In the genomic region with DNA sequence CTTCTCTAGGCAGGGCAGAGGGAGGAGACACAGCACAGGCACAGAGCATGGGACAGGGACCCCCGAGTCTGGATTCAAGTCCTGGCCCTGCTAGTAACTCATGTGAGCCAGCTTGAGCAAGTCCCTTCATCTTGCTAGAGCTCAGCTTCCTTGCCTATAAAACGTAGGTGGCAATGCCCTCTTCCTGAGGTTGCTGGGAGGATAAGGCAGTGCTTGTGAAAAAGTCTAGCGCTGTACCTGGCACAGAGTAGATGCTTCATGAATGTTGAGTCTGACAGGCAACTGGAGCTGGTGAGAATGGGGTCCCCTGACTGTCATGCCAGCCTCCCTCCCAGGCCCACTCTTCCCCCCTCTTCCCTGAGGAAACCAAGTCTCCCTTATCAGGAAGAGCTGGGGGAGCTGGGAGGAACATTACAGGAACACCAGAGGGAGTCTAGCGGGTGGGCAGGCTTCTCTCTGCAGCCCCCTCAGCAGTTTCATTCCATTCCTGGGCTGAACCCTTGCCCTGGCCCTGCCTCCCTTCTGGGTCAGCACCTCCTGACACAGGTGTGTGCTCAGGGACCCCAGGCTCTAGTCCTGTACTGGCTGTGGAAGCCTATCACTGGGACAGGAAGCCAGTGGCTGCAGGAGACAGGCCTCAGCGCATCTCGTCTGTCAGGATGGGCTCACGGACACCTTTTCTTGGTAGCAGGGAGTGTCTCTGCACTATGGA, we compare ENCODE assay signal across 1 cellular context.
TF ChIP-seq lines count a peak whose summit lies in the region.

No MANE protein-coding gene starts in this region.

TF ChIP-seq in HepG2, 621 proteins besides CTCF, POLR2A, EP300 and RAD21:
- TF ChIP-seq ZNF274 (CRISPR knock-in tag; IDR thresholded peaks at IDR 0.05) (no peak), AKAP8 (CRISPR knock-in tag; IDR thresholded peaks at IDR 0.05) (0 out of 2 replicates have a peak, but pooled peaks have one; percentile 54), POLR2AphosphoS2 (IDR thresholded peaks at IDR 0.05; ENCODE audit: low read depth, low read length) (peak; percentile 73; the same call in 1 of the 2 replicates), AGO2 (optimal IDR thresholded peaks at IDR 0.05; ENCODE audit: low read depth, low read length) (peak; percentile 25), ETS1 (CRISPR knock-in tag; IDR thresholded peaks at IDR 0.05) (no peak), BRD4 (CRISPR knock-in tag; IDR thresholded peaks at IDR 0.05) (no peak), RBM22 (optimal IDR thresholded peaks at IDR 0.05; ENCODE audit: low read length) (peak; percentile 24)
